ENCODE assay signal across 13 cellular contexts in genomic region chr12:105324704-105325103, GRCh38.
"Had no signal": no experiment of that assay in that cellular context is flagged by ENCODE, and none has a peak within 500 bp of the region (broad histone marks: within the 10 kb centered on the region; RNA-seq: fewer than 3 reads in every experiment).

No MANE protein-coding gene starts in this region.

- H3K27ac Mint-ChIP-seq: activated naive CD4-positive, alpha-beta T cell treated with anti-CD3 and anti-CD28 coated beads, Interleukin-2, amount 10 ng/mL, durations not matched to agents 7 days and 5 days; nephron progenitor cell; stimulated activated naive CD8-positive, alpha-beta T cell treated with anti-CD3 and anti-CD28 coated beads, Interleukin-15, Interleukin-2, amounts not matched to agents 100 ng/mL and 50 ng/mL, for 24 hours; T-helper 17 cell; WTC11 had no signal

- H3K4me3 ChIP-seq: colonic mucosa, esophagus muscularis mucosa, suprapubic skin had no signal

- H3K27me3 Mint-ChIP-seq: activated naive CD4-positive, alpha-beta T cell treated with anti-CD3 and anti-CD28 coated beads, Interleukin-2, amount 10 ng/mL, durations not matched to agents 7 days and 5 days; stimulated activated naive CD8-positive, alpha-beta T cell treated with anti-CD3 and anti-CD28 coated beads, Interleukin-15, Interleukin-2, amounts not matched to agents 100 ng/mL and 50 ng/mL, for 24 hours; T-helper 17 cell had no signal

- ATAC-seq: sciatic nerve, T-helper 17 cell, WTC11 had no signal

- H3K27me3 ChIP-seq: colonic mucosa, esophagus muscularis mucosa, suprapubic skin had no signal

- H3K9me3 Mint-ChIP-seq: activated naive CD4-positive, alpha-beta T cell treated with anti-CD3 and anti-CD28 coated beads, Interleukin-2, amount 10 ng/mL, durations not matched to agents 7 days and 5 days; nephron progenitor cell; stimulated activated naive CD8-positive, alpha-beta T cell treated with anti-CD3 and anti-CD28 coated beads, Interleukin-15, Interleukin-2, amounts not matched to agents 100 ng/mL and 50 ng/mL, for 24 hours; WTC11 had no signal

- H3K4me1 ChIP-seq: colonic mucosa had no signal

- H3K4me3 Mint-ChIP-seq: activated naive CD4-positive, alpha-beta T cell treated with anti-CD3 and anti-CD28 coated beads, Interleukin-2, amount 10 ng/mL, durations not matched to agents 7 days and 5 days; nephron progenitor cell; stimulated activated naive CD8-positive, alpha-beta T cell treated with anti-CD3 and anti-CD28 coated beads, Interleukin-15, Interleukin-2, amounts not matched to agents 100 ng/mL and 50 ng/mL, for 24 hours; T-helper 17 cell; WTC11 had no signal

- H3K9me3 ChIP-seq: colonic mucosa, esophagus muscularis mucosa, suprapubic skin had no signal

- H3K36me3 ChIP-seq: colonic mucosa, esophagus muscularis mucosa, suprapubic skin had no signal

- H3K4me1 Mint-ChIP-seq: WTC11 had no signal

- H3K27ac ChIP-seq: colonic mucosa, esophagus muscularis mucosa, suprapubic skin had no signal

- H3K36me3 Mint-ChIP-seq: WTC11 had no signal

- DNase-seq: activated naive CD4-positive, alpha-beta T cell treated with anti-CD3 and anti-CD28 coated beads, Interleukin-2, amount 10 ng/mL, durations not matched to agents 7 days and 5 days; amniotic stem cell; caudate nucleus; colonic mucosa; hippocampal formation; nephron progenitor cell; T-helper 17 cell; trophoblast cell had no signal
